In genomic region chr9:134192951-134193731, GRCh38 we compare ENCODE assay signal across 24 cellular contexts. TPM values are rescaled to one million over a fixed set of nuclear protein-coding genes. Genes with fewer than 3 reads are reported as not detected.
A peak's percentile ranks its signal among the peaks of the same experiment; 100 is the strongest.
DNase-seq lines count a peak whose midpoint lies in the region; ATAC-seq, FAIRE-seq and TF ChIP-seq lines count a peak whose summit lies in the region.
"Had no signal": no experiment of that assay in that cellular context is flagged by ENCODE, and none has a peak within 500 bp of the region (broad histone marks: within the 10 kb centered on the region; RNA-seq: fewer than 3 reads in every experiment).

No MANE protein-coding gene starts in this region.

- H3K9me3 ChIP-seq in right cardiac atrium (ENCODE audit: control insufficient read depth, low read length): no peaks in the 10 kb centered on the region
- H3K9me3 ChIP-seq in right atrium auricular region: no peaks in the 10 kb centered on the region
- no peaks in the 10 kb centered on the region for H3K9me3 ChIP-seq in RWPE2 (ENCODE audit: severe bottlenecking)
- H3K9me3 ChIP-seq in mucosa of descending colon: no peaks in the 10 kb centered on the region
- no peaks in the 10 kb centered on the region for H3K9me3 ChIP-seq in aorta (ENCODE audit: control insufficient read depth, low read length)
- H3K9me3 ChIP-seq: neutrophil, stomach had no signal

- ATAC-seq in right cardiac atrium (no peak), RWPE2 (ENCODE audit: low read depth) (no peak), mucosa of descending colon (no peak), aorta (ENCODE audit: low FRiP score) (no peak), GM18867 (IDR thresholded peaks at IDR 0.05; ENCODE audit: unreplicated experiment) (no peak), GM18511 (IDR thresholded peaks at IDR 0.05; ENCODE audit: unreplicated experiment) (no peak)

- no peak for TF ChIP-seq CTCF in right atrium auricular region (IDR thresholded peaks at IDR 0.05)
- TF ChIP-seq CTCF in RWPE2 (IDR thresholded peaks at IDR 0.05; ENCODE audit: poor library complexity, severe bottlenecking): no peak
- TF ChIP-seq CTCF in mucosa of descending colon (IDR thresholded peaks at IDR 0.05): no peak

- H3K36me3 ChIP-seq in right atrium auricular region (no peaks in the 10 kb centered on the region), RWPE2 (ENCODE audit: low read depth) (no peaks in the 10 kb centered on the region), mucosa of descending colon (ENCODE audit: low read depth) (no peaks in the 10 kb centered on the region), aorta (ENCODE audit: control insufficient read depth in 1 of 2, insufficient read depth in 2 of 2, low read length in 1 of 2) (no peaks in the 10 kb centered on the region)
- H3K36me3 ChIP-seq: neutrophil, stomach had no signal

- H3K27me3 ChIP-seq in right cardiac atrium (ENCODE audit: control insufficient read depth, insufficient read depth) (no peaks in the 10 kb centered on the region), right atrium auricular region (no peaks in the 10 kb centered on the region), RWPE2 (ENCODE audit: insufficient read depth, poor library complexity, severe bottlenecking) (no peaks in the 10 kb centered on the region), aorta (ENCODE audit: control insufficient read depth in 1 of 2, insufficient read depth in 2 of 2, low read length in 1 of 2) (no peaks in the 10 kb centered on the region)

- no peak overlapping the region for H3K4me3 ChIP-seq in right cardiac atrium (ENCODE audit: low read length)
- H3K4me3 ChIP-seq in right atrium auricular region: no peak overlapping the region
- no peak overlapping the region for H3K4me3 ChIP-seq in RWPE2 (ENCODE audit: severe bottlenecking)
- H3K4me3 ChIP-seq in mucosa of descending colon: no peak overlapping the region
- no peak overlapping the region for H3K4me3 ChIP-seq in aorta (ENCODE audit: low read length in 2 of 2)
- H3K4me3 ChIP-seq: PC-9, stomach had no signal

- intact Hi-C loops in right cardiac atrium (cut with DNase I): no loop called here
- intact Hi-C loops in mucosa of descending colon (cut with DNase I, micrococcal nuclease): no loop called here
- intact Hi-C loops in aorta (cut with DNase I): no loop called here

- WGBS in right cardiac atrium: 93% methylated on average over 21 of the region's 21 CpGs
- WGBS in aorta, 2 donors: 93 to 94% methylated on average over 20 to 21 of the region's 21 CpGs

- H3K27ac ChIP-seq in right cardiac atrium (ENCODE audit: low read length): no peak overlapping the region
- H3K27ac ChIP-seq in right atrium auricular region: no peak overlapping the region
- no peak overlapping the region for H3K27ac ChIP-seq in RWPE2 (ENCODE audit: poor library complexity, severe bottlenecking)
- H3K27ac ChIP-seq in aorta (ENCODE audit: low read depth in 1 of 2, low read length in 2 of 2): no peak overlapping the region
- H3K27ac ChIP-seq: neutrophil, PC-9, stomach had no signal

- FAIRE-seq in RCC 7860 (lab: Jason Lieb, UNC): no peak
- FAIRE-seq: G401.6, urothelium cell line had no signal

- DNase-seq in right cardiac atrium (peak; percentile 10 to 43 (median 41)), right atrium auricular region (ENCODE audit: low spot score) (no peak), RWPE2 (ENCODE audit: low spot score) (peak; percentile 35), mucosa of descending colon (peak in 2 of 3 donors; percentile 15 to 34), aorta (peak; percentile 30 to 54), RCC 7860 (ENCODE audit: low spot score) (no peak)
- DNase-seq: activated CD4-positive, alpha-beta T cell treated with anti-CD3 and anti-CD28 coated beads for 48 hours; activated CD8-positive, alpha-beta memory T cell treated with anti-CD3 and anti-CD28 coated beads, Interleukin-2, amount 50 U/mL, for 4 hours; activated effector memory CD4-positive, alpha-beta T cell treated with Interleukin-2 at 50 U/mL for 16 hours; COR-L47; HCEC 1CT; hypothalamus; kidney glomerular epithelial cell; NCI-H1048; NCI-H2029 treated with DMSO at 0.1 percent for 48 hours; NCI-H526; PC-9; stimulated activated CD4-positive, alpha-beta T cell treated with anti-CD3 and anti-CD28 coated beads, Interleukin-2, amount 100 ng/mL, for 24 hours; stomach had no signal

- peaks cover 3% of the 10 kb centered on the region for H3K4me1 ChIP-seq in right cardiac atrium (ENCODE audit: control insufficient read depth, insufficient read depth, low read length)
- H3K4me1 ChIP-seq in right atrium auricular region: peaks cover 0 to 6% of the 10 kb centered on the region in 2 donors
- no peaks in the 10 kb centered on the region for H3K4me1 ChIP-seq in RWPE2 (ENCODE audit: insufficient read depth, poor library complexity, severe bottlenecking)
- no peaks in the 10 kb centered on the region for H3K4me1 ChIP-seq in mucosa of descending colon (ENCODE audit: low read depth)
- H3K4me1 ChIP-seq in aorta (ENCODE audit: control insufficient read depth in 1 of 2, insufficient read depth in 2 of 2, low read length in 2 of 2): no peaks in the 10 kb centered on the region

RNA-seq across cellular contexts. Expression of gene RNU6ATAC, which starts 28.8 kb away (rescaled TPM):
- 100 to 1,000 TPM; 146 to 251 (median 243) TPM for total RNA-seq in right cardiac atrium
- polyA plus RNA-seq in right cardiac atrium: not detected
- total RNA-seq in right atrium auricular region: not detected
- 100 to 1,000 TPM in 1 of 3 donors, 10 to 100 TPM in 2; 38.0 to 182 (median 66.9) TPM for total RNA-seq in mucosa of descending colon
- total RNA-seq in aorta: 100 to 1,000 TPM; 119 to 181 TPM
- not detected for polyA plus RNA-seq in aorta
- total RNA-seq: stomach had no signal
- polyA plus RNA-seq: stomach had no signal

RNA-seq across cellular contexts. Expression of gene WDR5, which starts 57.3 kb away (rescaled TPM):
- total RNA-seq in right cardiac atrium (10 to 100 TPM; 15.4 to 18.3 (median 17.7) TPM), right atrium auricular region (10 to 100 TPM; 14.1 to 17.5 TPM), mucosa of descending colon (10 to 100 TPM; 19.9 to 27.1 (median 24.6) TPM), aorta (10 to 100 TPM; 15.4 to 25.1 TPM)
- polyA plus RNA-seq in right cardiac atrium (13.3 TPM), aorta (10 to 100 TPM; 11.5 to 14.9 TPM)

Comparison
In these comparisons a context has a peak if more than half of its experiments do, and no peak if none do; other contexts are left out.
1. DNase-seq: peak in right cardiac atrium (3 of 3), RWPE2 (single experiment), mucosa of descending colon (2 of 3) and aorta (2 of 2); none in right atrium auricular region (single experiment) and RCC 7860 (single experiment).
2. RNA of gene RNU6ATAC, which starts 28.8 kb away (total RNA-seq): 146 to 251 TPM in right cardiac atrium, 119 to 181 TPM in aorta and 38.0 to 182 TPM in mucosa of descending colon; not detected in right atrium auricular region; every median in the first group is over 10 times any median in the second.